ENCODE assay signal across 1 cellular context in genomic region chr1:25169610-25170009, GRCh38.
TF ChIP-seq lines count a peak whose summit lies in the region.

No MANE protein-coding gene starts in this region.

TF ChIP-seq in H1, 55 proteins besides CTCF, POLR2A, EP300 and RAD21:
- TF ChIP-seq KDM1A (IDR thresholded peaks at IDR 0.05; ENCODE audit: borderline replicate concordance, low read length) (no peak), PHF8 (conservative IDR thresholded peaks at IDR 0.05; ENCODE audit: low read depth, low read length) (no peak), SUZ12 (IDR thresholded peaks at IDR 0.05; ENCODE audit: low read length) (no peak), CHD2 (IDR thresholded peaks at IDR 0.05; ENCODE audit: low read length) (no peak), GTF2F1 (IDR thresholded peaks at IDR 0.05; ENCODE audit: borderline replicate concordance, low read depth, low read length) (no peak), TBP (IDR thresholded peaks at IDR 0.05; ENCODE audit: low read depth, low read length) (no peak), KDM5A (IDR thresholded peaks at IDR 0.05; ENCODE audit: low read length) (no peak), BCL11A (IDR thresholded peaks at IDR 0.05; ENCODE audit: low read depth in 2 of 2, low read length in 2 of 2) (no peak), CBX5 (IDR thresholded peaks at IDR 0.05; ENCODE audit: low read depth, low read length) (no peak), JUN (IDR thresholded peaks at IDR 0.05; ENCODE audit: low read depth, low read length) (no peak), RFX5 (IDR thresholded peaks at IDR 0.05; ENCODE audit: borderline replicate concordance, low read depth, low read length) (no peak), ATF2 (IDR thresholded peaks at IDR 0.05; ENCODE audit: low read length) (no peak), EZH2 (IDR thresholded peaks at IDR 0.05; ENCODE audit: low read depth, low read length, severe bottlenecking) (no peak), KDM4A (IDR thresholded peaks at IDR 0.05; ENCODE audit: low read depth, low read length, severe bottlenecking) (no peak), BRCA1 (IDR thresholded peaks at IDR 0.05; ENCODE audit: low read depth, low read length) (no peak), SIN3A (conservative IDR thresholded peaks at IDR 0.05 in 1 of 2, IDR thresholded peaks at IDR 0.05 in 1 of 2; ENCODE audit: low read depth in 1 of 2, low read length in 2 of 2) (no peak), SAP30 (IDR thresholded peaks at IDR 0.05; ENCODE audit: insufficient read depth, insufficient replicate concordance, low read length) (no peak), ATF3 (IDR thresholded peaks at IDR 0.05; ENCODE audit: insufficient read depth, low read depth, low read length) (no peak), SIX5 (IDR thresholded peaks at IDR 0.05; ENCODE audit: low read depth, low read length) (no peak)
- TF ChIP-seq, protein P1, sequence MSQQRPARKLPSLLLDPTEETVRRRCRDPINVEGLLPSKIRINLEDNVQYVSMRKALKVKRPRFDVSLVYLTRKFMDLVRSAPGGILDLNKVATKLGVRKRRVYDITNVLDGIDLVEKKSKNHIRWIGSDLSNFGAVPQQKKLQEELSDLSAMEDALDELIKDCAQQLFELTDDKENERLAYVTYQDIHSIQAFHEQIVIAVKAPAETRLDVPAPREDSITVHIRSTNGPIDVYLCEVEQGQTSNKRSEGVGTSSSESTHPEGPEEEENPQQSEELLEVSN (IDR thresholded peaks at IDR 0.05) = no peak
TF ChIP-seq in H1: peak in this region for 0.
